1 cellular context compared by ENCODE assay signal in the genomic region with DNA sequence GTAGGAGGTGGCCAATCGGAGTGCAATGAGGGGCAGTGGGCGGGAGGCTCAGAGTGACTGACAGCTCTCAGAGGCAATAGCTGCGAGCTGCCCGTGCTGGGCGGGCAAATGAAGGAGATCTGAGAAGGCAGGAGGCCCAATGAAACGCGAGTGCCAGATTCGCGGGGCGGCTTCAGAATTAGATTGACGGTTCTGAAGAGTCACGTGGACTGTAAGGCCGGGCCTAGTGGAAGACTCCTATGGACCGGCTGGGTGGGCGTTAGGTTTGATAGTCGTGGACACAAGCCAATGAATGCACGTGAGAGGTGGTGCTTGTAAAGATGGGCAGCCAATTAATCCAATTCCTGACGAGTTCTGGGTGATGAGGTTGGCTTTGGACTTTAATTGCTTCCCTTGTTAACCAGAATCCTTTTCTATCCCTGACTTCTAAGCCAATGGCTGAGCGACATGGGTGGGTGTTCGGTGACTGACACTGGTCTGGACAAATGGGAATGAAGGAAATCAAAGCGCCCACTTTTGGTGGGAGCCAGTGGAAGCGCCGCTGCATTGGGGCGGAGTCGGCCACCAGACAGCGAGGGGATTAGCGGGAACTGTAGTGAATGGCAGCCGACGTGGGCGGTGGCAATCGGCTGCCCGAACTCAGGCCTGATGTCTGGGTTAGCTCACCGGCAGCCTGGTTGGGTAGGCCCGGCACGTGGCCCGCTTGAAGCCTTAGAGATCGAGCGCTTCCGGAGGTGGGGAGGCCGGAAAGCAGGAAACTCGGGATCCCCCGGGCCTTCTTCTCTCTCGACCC.
A peak's percentile ranks its signal among the peaks of the same experiment; 100 is the strongest.
TF ChIP-seq lines count a peak whose summit lies in the region.

No MANE protein-coding gene starts in this region.

TF ChIP-seq in HCT116, 20 proteins besides CTCF, POLR2A, EP300 and RAD21 (continued from another document):
- TF ChIP-seq ZBTB33 (IDR thresholded peaks at IDR 0.05; ENCODE audit: extremely low read depth, insufficient replicate concordance, low read length) (peak; percentile 25), ZFX (IDR thresholded peaks at IDR 0.05) (peak; percentile 56; the same call in 1 of the 2 replicates), CEBPB (IDR thresholded peaks at IDR 0.05; ENCODE audit: low read depth) (no peak), EZH2phosphoT487 (IDR thresholded peaks at IDR 0.05; ENCODE audit: borderline replicate concordance) (no peak), POLR2AphosphoS5 (IDR thresholded peaks at IDR 0.05; ENCODE audit: low read depth, low read length) (peak; percentile 56)
